Comparison of ENCODE assay signal across 1 cellular context in the genomic region with DNA sequence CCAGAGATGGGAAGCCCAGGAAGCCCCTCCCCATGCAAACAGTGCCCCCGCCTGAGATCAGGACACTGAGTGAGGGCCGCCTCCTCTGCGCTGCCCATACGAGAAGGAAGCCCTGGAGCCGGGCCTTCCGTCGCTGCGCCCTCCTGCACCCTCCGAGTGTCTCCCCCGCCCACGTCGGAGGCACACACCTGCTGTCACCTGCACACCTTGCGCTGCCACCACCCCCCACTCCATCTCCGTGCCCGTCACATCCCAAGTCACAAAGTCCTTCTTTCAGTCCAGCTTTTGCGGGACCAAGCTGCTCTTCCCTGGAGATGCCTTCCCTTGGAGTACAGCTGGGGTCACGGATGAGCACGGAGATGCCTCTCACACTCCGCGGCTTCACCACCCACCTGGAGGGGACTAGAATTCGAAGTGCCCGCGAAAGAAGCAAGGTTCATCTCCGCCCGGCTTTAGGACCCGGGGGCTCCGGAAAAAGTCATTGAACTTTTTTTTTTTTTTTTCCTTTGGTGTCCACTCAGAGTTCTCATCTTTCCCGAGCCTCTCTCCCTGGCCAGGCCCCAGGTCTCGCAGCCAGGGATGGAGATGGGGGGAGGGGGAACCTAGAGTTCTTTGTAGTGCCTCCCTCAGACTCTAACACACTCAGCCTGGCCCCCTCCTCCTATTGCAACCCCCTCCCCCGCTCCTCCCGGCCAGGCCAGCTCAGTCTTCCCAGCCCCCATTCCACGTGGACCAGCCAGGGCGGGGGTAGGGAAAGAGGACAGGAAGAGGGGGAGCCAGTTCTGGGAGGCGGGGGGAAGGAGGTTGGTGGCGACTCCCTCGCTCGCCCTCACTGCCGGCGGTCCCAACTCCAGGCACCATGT.
TF ChIP-seq lines count a peak whose summit lies in the region.

Gene FKBP10 (plus strand): TSS at position 829 of the 863 bp plus-strand sequence. CDS start 31 bp downstream, at position 860.

TF ChIP-seq in HepG2, 621 proteins besides CTCF, POLR2A, EP300 and RAD21 (continued from another document and continues in another):
- no peak for TF ChIP-seq ZBTB10 (CRISPR knock-in tag; IDR thresholded peaks at IDR 0.05; ENCODE audit: borderline replicate concordance)
- peak; percentile 26 for TF ChIP-seq PCBP2 (optimal IDR thresholded peaks at IDR 0.05; ENCODE audit: low read depth, low read length, poor library complexity, severe bottlenecking)
- peak; percentile 16; the same call in 1 of the 2 replicates for TF ChIP-seq CBX5 (CRISPR knock-in tag; IDR thresholded peaks at IDR 0.05; ENCODE audit: borderline replicate concordance)
- peak; percentile 79; the same call in 1 of the 2 replicates for TF ChIP-seq SIN3B (IDR thresholded peaks at IDR 0.05; ENCODE audit: low read length)
- TF ChIP-seq ZSCAN22 (CRISPR knock-in tag; IDR thresholded peaks at IDR 0.05), result peak; percentile 85; the same call in 1 of the 2 replicates
- TF ChIP-seq MAZ (IDR thresholded peaks at IDR 0.05; ENCODE audit: borderline replicate concordance, low read depth, low read length), result peak; percentile 93
- peak; percentile 88 for TF ChIP-seq MAZ (CRISPR knock-in tag; IDR thresholded peaks at IDR 0.05; ENCODE audit: low read depth)
- peak; percentile 78 for TF ChIP-seq KDM5A (IDR thresholded peaks at IDR 0.05; ENCODE audit: borderline replicate concordance, low read length)
- peak; percentile 100 for TF ChIP-seq PRPF4 (IDR thresholded peaks at IDR 0.05; ENCODE audit: low read depth, low read length, poor library complexity, severe bottlenecking)
- TF ChIP-seq ZNF792 (CRISPR knock-in tag; IDR thresholded peaks at IDR 0.05), result no peak
- 0 out of 2 replicates have a peak, but pooled peaks have one; percentile 5 for TF ChIP-seq CREB1 (IDR thresholded peaks at IDR 0.05)
- no peak for TF ChIP-seq CREB1 (CRISPR knock-in tag; IDR thresholded peaks at IDR 0.05)
- TF ChIP-seq, protein P1, sequence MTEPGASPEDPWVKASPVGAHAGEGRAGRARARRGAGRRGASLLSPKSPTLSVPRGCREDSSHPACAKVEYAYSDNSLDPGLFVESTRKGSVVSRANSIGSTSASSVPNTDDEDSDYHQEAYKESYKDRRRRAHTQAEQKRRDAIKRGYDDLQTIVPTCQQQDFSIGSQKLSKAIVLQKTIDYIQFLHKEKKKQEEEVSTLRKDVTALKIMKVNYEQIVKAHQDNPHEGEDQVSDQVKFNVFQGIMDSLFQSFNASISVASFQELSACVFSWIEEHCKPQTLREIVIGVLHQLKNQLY (CRISPR knock-in tag; IDR thresholded peaks at IDR 0.05), result peak; percentile 34; the same call in 1 of the 2 replicates
- TF ChIP-seq BRCA1 (CRISPR knock-in tag; IDR thresholded peaks at IDR 0.05), result no peak
- TF ChIP-seq FOXK1 (CRISPR knock-in tag; IDR thresholded peaks at IDR 0.05; ENCODE audit: borderline replicate concordance, low read depth), result peak; percentile 22; the same call in 1 of the 2 replicates
- TF ChIP-seq DNMT3B (CRISPR knock-in tag; conservative IDR thresholded peaks at IDR 0.05), result no peak
- 0 out of 2 replicates have a peak, but pooled peaks have one; percentile 11 for TF ChIP-seq ZNF121 (CRISPR knock-in tag; IDR thresholded peaks at IDR 0.05)
- peak; percentile 40; the same call in 1 of the 2 replicates for TF ChIP-seq HMG20B (CRISPR knock-in tag; conservative IDR thresholded peaks at IDR 0.05)
- peak; percentile 79; the same call in 1 of the 2 replicates for TF ChIP-seq ZBTB7A (CRISPR knock-in tag; IDR thresholded peaks at IDR 0.05)
- peak; percentile 97 for TF ChIP-seq ZNF281 (CRISPR knock-in tag; IDR thresholded peaks at IDR 0.05; ENCODE audit: borderline replicate concordance)
- TF ChIP-seq ZNF282 (IDR thresholded peaks at IDR 0.05; ENCODE audit: partially characterized antibody), result no peak
- TF ChIP-seq HES4 (CRISPR knock-in tag; IDR thresholded peaks at IDR 0.05; ENCODE audit: borderline replicate concordance), result no peak; the same call in 1 of the 2 replicates
- TF ChIP-seq MTA1 (CRISPR knock-in tag; IDR thresholded peaks at IDR 0.05; ENCODE audit: borderline replicate concordance), result 0 out of 2 replicates have a peak, but pooled peaks have one; percentile 48
- TF ChIP-seq NR1H2 (CRISPR knock-in tag; IDR thresholded peaks at IDR 0.05; ENCODE audit: borderline replicate concordance, low read depth), result 0 out of 2 replicates have a peak, but pooled peaks have one; percentile 17
- TF ChIP-seq CHD2 (IDR thresholded peaks at IDR 0.05; ENCODE audit: low read depth, low read length), result peak; percentile 79
- TF ChIP-seq POLR2G (IDR thresholded peaks at IDR 0.05; ENCODE audit: low read depth, low read length), result peak; percentile 73; the same call in 1 of the 2 replicates
- TF ChIP-seq ZNF3 (CRISPR knock-in tag; IDR thresholded peaks at IDR 0.05), result no peak
- peak; percentile 51 for TF ChIP-seq ZNF687 (CRISPR knock-in tag; IDR thresholded peaks at IDR 0.05)
- no peak for TF ChIP-seq BCLAF1 (IDR thresholded peaks at IDR 0.05)
- no peak for TF ChIP-seq NRL (CRISPR knock-in tag; IDR thresholded peaks at IDR 0.05; ENCODE audit: borderline replicate concordance)
- peak; percentile 62 for TF ChIP-seq DRAP1 (CRISPR knock-in tag; IDR thresholded peaks at IDR 0.05)
- TF ChIP-seq RCOR2 (CRISPR knock-in tag; IDR thresholded peaks at IDR 0.05), result no peak; the same call in 1 of the 2 replicates
- no peak for TF ChIP-seq NFE2 (CRISPR knock-in tag; IDR thresholded peaks at IDR 0.05)
- TF ChIP-seq, protein P2, sequence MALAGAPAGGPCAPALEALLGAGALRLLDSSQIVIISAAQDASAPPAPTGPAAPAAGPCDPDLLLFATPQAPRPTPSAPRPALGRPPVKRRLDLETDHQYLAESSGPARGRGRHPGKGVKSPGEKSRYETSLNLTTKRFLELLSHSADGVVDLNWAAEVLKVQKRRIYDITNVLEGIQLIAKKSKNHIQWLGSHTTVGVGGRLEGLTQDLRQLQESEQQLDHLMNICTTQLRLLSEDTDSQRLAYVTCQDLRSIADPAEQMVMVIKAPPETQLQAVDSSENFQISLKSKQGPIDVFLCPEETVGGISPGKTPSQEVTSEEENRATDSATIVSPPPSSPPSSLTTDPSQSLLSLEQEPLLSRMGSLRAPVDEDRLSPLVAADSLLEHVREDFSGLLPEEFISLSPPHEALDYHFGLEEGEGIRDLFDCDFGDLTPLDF (CRISPR knock-in tag; IDR thresholded peaks at IDR 0.05), result no peak
- no peak for TF ChIP-seq ZIK1 (CRISPR knock-in tag; IDR thresholded peaks at IDR 0.05; ENCODE audit: borderline replicate concordance, low read depth)
